In the genomic region with DNA sequence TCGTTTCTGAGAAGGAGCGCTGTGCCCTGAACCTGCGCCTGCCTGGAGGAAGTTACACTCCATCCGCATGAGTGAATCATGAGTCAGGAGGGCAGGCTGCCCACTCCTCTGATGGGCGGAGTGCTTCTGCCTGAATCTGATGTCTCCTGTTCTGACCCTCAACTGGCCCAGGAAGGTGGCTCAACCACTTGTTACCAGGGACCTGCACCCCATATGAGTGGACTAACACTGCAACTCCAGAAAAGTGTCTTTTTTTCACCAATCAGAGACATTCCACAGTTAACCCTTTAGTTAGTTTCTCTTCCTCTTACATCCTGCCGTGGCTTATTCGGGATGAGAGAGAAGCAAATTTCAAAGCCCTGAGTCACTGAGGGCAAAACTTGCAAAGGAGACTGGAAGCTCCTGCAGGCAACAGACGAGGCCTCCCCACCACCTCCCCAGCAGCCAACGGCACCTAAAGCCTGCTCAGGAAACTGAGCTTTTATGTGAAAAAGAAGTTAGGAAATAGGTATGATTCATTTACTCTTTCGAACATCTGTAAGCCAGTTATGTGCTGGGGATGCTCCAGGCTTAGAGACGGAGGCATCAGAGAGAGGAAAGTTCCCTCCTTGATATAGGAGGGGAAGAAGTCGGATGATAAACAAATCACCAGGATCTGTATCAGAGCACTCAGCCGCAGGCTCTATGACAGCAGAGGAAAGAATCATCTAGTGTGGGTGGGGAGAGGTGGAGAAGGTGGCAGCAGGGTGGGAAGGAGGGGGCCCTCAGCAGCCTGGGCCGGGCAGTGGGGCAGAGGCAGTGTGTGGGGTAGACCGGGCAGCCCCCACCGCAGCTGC, we compare ENCODE assay signal across 1 cellular context.
TF ChIP-seq lines count a peak whose summit lies in the region.

No MANE protein-coding gene starts in this region.

TF ChIP-seq in SK-N-SH, 30 proteins besides CTCF, POLR2A, EP300 and RAD21 (continued from another document):
- TF ChIP-seq REST (IDR thresholded peaks at IDR 0.05; ENCODE audit: low read depth, low read length) (0 out of 2 replicates have a peak, but pooled peaks have one; percentile 5), TAF1 (IDR thresholded peaks at IDR 0.05; ENCODE audit: borderline replicate concordance, low read depth, low read length) (no peak), GABPA (IDR thresholded peaks at IDR 0.05; ENCODE audit: low read depth) (no peak), YY1 (IDR thresholded peaks at IDR 0.05; ENCODE audit: low read depth) (no peak), NRF1 (IDR thresholded peaks at IDR 0.05; ENCODE audit: low read depth, low read length) (no peak), PBX3 (IDR thresholded peaks at IDR 0.05) (peak; percentile 10), SMC3 (IDR thresholded peaks at IDR 0.05; ENCODE audit: low read depth, low read length) (no peak), GATA2 (CRISPR knock-in tag; IDR thresholded peaks at IDR 0.05) (no peak), FOXM1 (IDR thresholded peaks at IDR 0.05; ENCODE audit: low read depth) (0 out of 2 replicates have a peak, but pooled peaks have one; percentile 30), EZH2phosphoT487 (IDR thresholded peaks at IDR 0.05; ENCODE audit: borderline replicate concordance, low read depth) (no peak), USF1 (IDR thresholded peaks at IDR 0.05; ENCODE audit: borderline replicate concordance, low read depth) (peak; percentile 23; the same call in 1 of the 2 replicates), TCF12 (IDR thresholded peaks at IDR 0.05) (no peak; the same call in 1 of the 2 replicates), TEAD4 (IDR thresholded peaks at IDR 0.05; ENCODE audit: borderline replicate concordance, insufficient read depth) (peak; percentile 34; the same call in 1 of the 2 replicates)
